Comparison of ENCODE assay signal across 10 cellular contexts in the genomic region with DNA sequence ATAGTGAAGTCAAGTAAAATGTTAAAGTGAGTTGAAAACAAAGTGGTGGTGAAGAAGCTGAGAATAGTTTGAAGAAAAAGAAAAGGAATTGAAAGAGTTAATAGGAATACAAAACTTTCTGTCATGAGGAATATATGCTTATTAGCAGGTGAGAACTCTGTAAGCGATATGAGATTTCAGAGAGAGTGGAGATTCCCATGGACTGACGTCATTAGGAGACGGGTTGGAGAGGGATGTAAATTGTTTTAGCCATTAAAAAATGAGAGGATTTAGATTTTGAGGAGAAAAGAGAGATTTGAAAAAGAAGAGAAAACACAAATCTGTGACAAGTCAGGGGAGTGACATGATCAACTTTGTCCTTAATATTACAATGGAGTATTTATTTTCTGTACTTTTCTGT. TPM values are rescaled to one million over a fixed set of nuclear protein-coding genes. Genes with fewer than 3 reads are reported as not detected.
"Had no signal": no experiment of that assay in that cellular context is flagged by ENCODE, and none has a peak within 500 bp of the region (broad histone marks: within the 10 kb centered on the region; RNA-seq: fewer than 3 reads in every experiment).

No MANE protein-coding gene starts in this region.

- H3K4me1 ChIP-seq: HAP-1 had no signal

- H3K4me3 Mint-ChIP-seq: IgD-negative memory B cell had no signal

- H3K4me3 ChIP-seq: GM23248, HAP-1 had no signal

- H3K4me1 Mint-ChIP-seq: IgD-negative memory B cell had no signal

- H3K27me3 Mint-ChIP-seq: IgD-negative memory B cell had no signal

- FAIRE-seq: HTR-8/SVneo had no signal

- H3K27ac ChIP-seq: GM23248, KMS-11 had no signal

- H3K36me3 ChIP-seq: HAP-1 had no signal

- H3K9ac ChIP-seq: GM23248, KMS-11 had no signal

- H3K4me2 ChIP-seq: KMS-11 had no signal

- H2AFZ ChIP-seq: GM23248 had no signal

- H3K9me3 ChIP-seq: HAP-1 had no signal

- ATAC-seq: HCT116 had no signal

- H3K27ac Mint-ChIP-seq: IgD-negative memory B cell had no signal

- H3K36me3 Mint-ChIP-seq: IgD-negative memory B cell had no signal

- DNase-seq: GOT3, H7, KBM-7 had no signal

RNA-seq across cellular contexts. Expression of gene NDST4, which starts 11.7 kb away (rescaled TPM):
- total RNA-seq: GM23248, H7, HT-29 had no signal
- polyA plus RNA-seq: GM23248, IgD-negative memory B cell had no signal
